In genomic region chr22:31313366-31314147, GRCh38 we compare ENCODE assay signal across 1 cellular context.
A peak's percentile ranks its signal among the peaks of the same experiment; 100 is the strongest.
TF ChIP-seq lines count a peak whose summit lies in the region.

No MANE protein-coding gene starts in this region.

TF ChIP-seq in H1, 55 proteins besides CTCF, POLR2A, EP300 and RAD21:
- TF ChIP-seq YY1 (IDR thresholded peaks at IDR 0.05; ENCODE audit: low read depth, low read length), result peak; percentile 61; the same call in 1 of the 2 replicates
- 0 out of 4 replicates have a peak, but pooled peaks of 1 of the 2 experiments have one; percentile 9 for TF ChIP-seq HDAC2 (IDR thresholded peaks at IDR 0.05; ENCODE audit: borderline replicate concordance in 1 of 2, low read depth in 2 of 2, low read length in 2 of 2)
- no peak for TF ChIP-seq USF2 (IDR thresholded peaks at IDR 0.05; ENCODE audit: low read length)
- no peak for TF ChIP-seq CHD7 (IDR thresholded peaks at IDR 0.05; ENCODE audit: insufficient replicate concordance, low read length)
- TF ChIP-seq CEBPB (IDR thresholded peaks at IDR 0.05; ENCODE audit: low read depth, low read length), result 0 out of 2 replicates have a peak, but pooled peaks have one; percentile 5
- 0 out of 2 replicates have a peak, but pooled peaks have one; percentile 28 for TF ChIP-seq TEAD4 (IDR thresholded peaks at IDR 0.05; ENCODE audit: low read depth, low read length)
- peak; percentile 45; the same call in 1 of the 2 replicates for TF ChIP-seq GABPA (IDR thresholded peaks at IDR 0.05; ENCODE audit: borderline replicate concordance, insufficient read depth, low read length)
- 0 out of 2 replicates have a peak, but pooled peaks have one; percentile 26 for TF ChIP-seq SP1 (IDR thresholded peaks at IDR 0.05; ENCODE audit: low read depth, low read length)
- TF ChIP-seq TAF7 (optimal IDR thresholded peaks at IDR 0.05; ENCODE audit: borderline replicate concordance, low read depth, low read length), result peak; percentile 65
- TF ChIP-seq POLR2AphosphoS5 (IDR thresholded peaks at IDR 0.05; ENCODE audit: low read depth, low read length), result peak; percentile 73
- TF ChIP-seq TAF1 (IDR thresholded peaks at IDR 0.05; ENCODE audit: low read depth, low read length), result peak; percentile 73; the same call in 1 of the 2 replicates
- no peak for TF ChIP-seq GTF2F1 (IDR thresholded peaks at IDR 0.05; ENCODE audit: borderline replicate concordance, low read depth, low read length)
- TF ChIP-seq TBP (IDR thresholded peaks at IDR 0.05; ENCODE audit: low read depth, low read length), result 0 out of 2 replicates have a peak, but pooled peaks have one; percentile 22
- TF ChIP-seq NANOG (IDR thresholded peaks at IDR 0.05; ENCODE audit: insufficient read depth, low read depth, low read length, poor library complexity, severe bottlenecking), result peak; percentile 21
- no peak for TF ChIP-seq JUN (IDR thresholded peaks at IDR 0.05; ENCODE audit: low read depth, low read length)
- 0 out of 2 replicates have a peak, but pooled peaks have one; percentile 14 for TF ChIP-seq SRF (IDR thresholded peaks at IDR 0.05; ENCODE audit: low read depth, low read length)
